ENCODE assay signal across 26 cellular contexts in genomic region chr4:179195887-179196286, GRCh38.
DNase-seq lines count a peak whose midpoint lies in the region; ATAC-seq, FAIRE-seq and TF ChIP-seq lines count a peak whose summit lies in the region.
"Had no signal": no experiment of that assay in that cellular context is flagged by ENCODE, and none has a peak within 500 bp of the region (broad histone marks: within the 10 kb centered on the region; RNA-seq: fewer than 3 reads in every experiment).

No MANE protein-coding gene starts in this region.

- no peak overlapping the region for H3K27ac ChIP-seq in smooth muscle cell (ENCODE audit: low read depth)
- H3K27ac ChIP-seq: BLaER1 treated with 17β-estradiol and CSF1 and Interleukin-3, amounts not matched to agents 10 nM and 100 nM; GM23248; HL-60; PC-9 had no signal

- ATAC-seq in T-helper 17 cell: no peak

- H3K79me2 ChIP-seq in smooth muscle cell (ENCODE audit: low read depth): no peaks in the 10 kb centered on the region

- no peaks in the 10 kb centered on the region for H3K4me1 Mint-ChIP-seq in T-helper 17 cell

- H2AFZ ChIP-seq in smooth muscle cell (ENCODE audit: low read depth): no peak overlapping the region
- H2AFZ ChIP-seq: GM23248, PC-9 had no signal

- no peak overlapping the region for H3K4me3 ChIP-seq in smooth muscle cell
- H3K4me3 ChIP-seq: BLaER1 treated with 17β-estradiol and CSF1 and Interleukin-3, amounts not matched to agents 10 nM and 100 nM; GM23248; PC-9 had no signal

- 91% methylated on average over 2 of the region's 2 CpGs for WGBS in smooth muscle cell (ENCODE audit: low lambda C conversion rate)

- no peaks in the 10 kb centered on the region for H3K27me3 Mint-ChIP-seq in T-helper 17 cell
- H3K27me3 Mint-ChIP-seq: CD4-positive, alpha-beta T cell; IgD-negative memory B cell had no signal

- H3K4me1 ChIP-seq in smooth muscle cell (ENCODE audit: low read depth): peaks cover 8% of the 10 kb centered on the region

- no peak overlapping the region for H3K9ac ChIP-seq in smooth muscle cell (ENCODE audit: low read depth)
- H3K9ac ChIP-seq: BLaER1 treated with 17β-estradiol and CSF1 and Interleukin-3, amounts not matched to agents 10 nM and 100 nM; GM23248 had no signal

- no peak for TF ChIP-seq CTCF in smooth muscle cell (IDR thresholded peaks at IDR 0.05; ENCODE audit: borderline replicate concordance, insufficient read depth, poor library complexity, severe bottlenecking)

- H3K4me2 ChIP-seq in smooth muscle cell: peak overlapping the region; percentile 60
- H3K4me2 ChIP-seq: BLaER1 treated with 17β-estradiol and CSF1 and Interleukin-3, amounts not matched to agents 10 nM and 100 nM; PC-9 had no signal

- H3K36me3 ChIP-seq in smooth muscle cell (ENCODE audit: low read depth): no peaks in the 10 kb centered on the region
- H3K36me3 ChIP-seq: BLaER1 treated with 17β-estradiol and CSF1 and Interleukin-3, amounts not matched to agents 10 nM and 100 nM had no signal

- H3K27me3 ChIP-seq in smooth muscle cell (ENCODE audit: low read depth): no peaks in the 10 kb centered on the region
- H3K27me3 ChIP-seq: BLaER1 treated with 17β-estradiol and CSF1 and Interleukin-3, amounts not matched to agents 10 nM and 100 nM had no signal

- peak; percentile 18 for FAIRE-seq in colon (lab: Jason Lieb, UNC)
- FAIRE-seq: GM12892 had no signal

- H3K36me3 Mint-ChIP-seq in T-helper 17 cell (ENCODE audit: low read depth): no peaks in the 10 kb centered on the region
- H3K36me3 Mint-ChIP-seq: IgD-negative memory B cell had no signal

- DNase-seq in DMS 273 treated with DMSO at 0.1 percent for 48 hours (lab: John Stamatoyannopoulos, UW) (peak; percentile 10), SHP77 (lab: John Stamatoyannopoulos, UW) (peak; percentile 37 to 54), smooth muscle cell (lab: John Stamatoyannopoulos, UW; ENCODE audit: unreplicated experiment) (no peak), GM03348 (ENCODE audit: low spot score) (no peak), head of caudate nucleus (no peak), T-helper 17 cell (no peak)
- DNase-seq: AML-193; CD4-positive, alpha-beta T cell; DMS79; EL; GF-D8; GM23248; NCI-H1048; NCI-H1417; NCI-H187; NCI-H2171 treated with DMSO at 0.1 percent for 48 hours; NCI-H524 treated with DMSO at 0.1 percent for 48 hours; NCI-H774; PC-9; Right ventricle myocardium superior; RPMI8226 had no signal

- H3K27ac Mint-ChIP-seq in T-helper 17 cell: no peak overlapping the region
- H3K27ac Mint-ChIP-seq: CD4-positive, alpha-beta T cell; IgD-negative memory B cell had no signal

- no peaks in the 10 kb centered on the region for H3K9me3 ChIP-seq in smooth muscle cell (replicated peaks; ENCODE audit: low read depth)
- H3K9me3 ChIP-seq in T-helper 17 cell (ENCODE audit: control insufficient read depth, low read length, poor library complexity, severe bottlenecking): no peaks in the 10 kb centered on the region
- H3K9me3 ChIP-seq: BLaER1 treated with 17β-estradiol and CSF1 and Interleukin-3, amounts not matched to agents 10 nM and 100 nM had no signal

- no peak overlapping the region for H3K4me3 Mint-ChIP-seq in T-helper 17 cell
- H3K4me3 Mint-ChIP-seq: CD4-positive, alpha-beta T cell; IgD-negative memory B cell had no signal

- no peaks in the 10 kb centered on the region for H3F3A ChIP-seq in smooth muscle cell (ENCODE audit: low read depth)

- intact Hi-C loops in head of caudate nucleus (cut with DNase I): no loop called here

- no peaks in the 10 kb centered on the region for H4K20me1 ChIP-seq in smooth muscle cell (ENCODE audit: low read depth)
- H4K20me1 ChIP-seq: BLaER1 treated with 17β-estradiol and CSF1 and Interleukin-3, amounts not matched to agents 10 nM and 100 nM had no signal

Comparison
In these comparisons a context has a peak if more than half of its experiments do, and no peak if none do; other contexts are left out.
1. DNase-seq: peak in DMS 273 treated with DMSO at 0.1 percent for 48 hours (single experiment) and SHP77 (2 of 2); none in smooth muscle cell (single experiment), GM03348 (single experiment), head of caudate nucleus (0 of 42) and T-helper 17 cell (0 of 3).